In genomic region chr2:241357531-241357930, GRCh38 we compare ENCODE assay signal across 7 cellular contexts. TPM values are rescaled to one million over a fixed set of nuclear protein-coding genes. Genes with fewer than 3 reads are reported as not detected.
DNase-seq lines count a peak whose midpoint lies in the region; ATAC-seq and TF ChIP-seq lines count a peak whose summit lies in the region.

No MANE protein-coding gene starts in this region.

- no peak overlapping the region for H3K27ac ChIP-seq in OCI-LY7 (ENCODE audit: low read depth, low read length, poor library complexity, severe bottlenecking)
- no peak overlapping the region for H3K27ac ChIP-seq in psoas muscle

- H3K27me3 ChIP-seq in psoas muscle (ENCODE audit: insufficient read depth in 3 of 3, low read length in 2 of 3): no peaks in the 10 kb centered on the region

- no peaks in the 10 kb centered on the region for H3K9me2 ChIP-seq in OCI-LY7 (ENCODE audit: insufficient read depth, low read length)

- peaks cover 12 to 19% of the 10 kb centered on the region in 2 donors for H3K4me1 Mint-ChIP-seq in effector memory CD8-positive, alpha-beta T cell (ENCODE audit: low read depth in 2 of 2)

- peaks cover 35% of the 10 kb centered on the region; the same call in 1 of the 2 replicates for H3K79me2 ChIP-seq in OCI-LY7 (ENCODE audit: insufficient read depth, low read depth, low read length)

- H3K36me3 ChIP-seq in OCI-LY7 (ENCODE audit: insufficient read depth, low read length): peaks cover 26% of the 10 kb centered on the region
- peaks cover 0 to 22% of the 10 kb centered on the region in 2 donors for H3K36me3 ChIP-seq in psoas muscle (ENCODE audit: insufficient read depth in 1 of 2, low read depth in 1 of 2)

- POLR2A ChIA-PET in OCI-LY7 (lab: Charles Lee): interaction anchor here (1.6 to 2.0 kb wide), 3 partner anchors 18 to 40 kb away, joined by 4 to 11 read pairs (median 5); no protein-coding TSS in a partner anchor

- peak overlapping the region; percentile 98 for H3K4me3 ChIP-seq in GM08714 (ENCODE audit: low read length)
- H3K4me3 ChIP-seq in OCI-LY7 (ENCODE audit: low read depth, low read length, poor library complexity, severe bottlenecking): peak overlapping the region; percentile 98
- peak overlapping the region; percentile 75 for H3K4me3 ChIP-seq in psoas muscle

- H3K4me2 ChIP-seq in OCI-LY7 (ENCODE audit: low read length): peak overlapping the region; percentile 96

- no peaks in the 10 kb centered on the region for H3K9me3 Mint-ChIP-seq in effector memory CD8-positive, alpha-beta T cell

- H3K4me1 ChIP-seq in OCI-LY7 (ENCODE audit: insufficient read depth, low read length, poor library complexity, severe bottlenecking) (peaks cover 33% of the 10 kb centered on the region), psoas muscle (peaks cover 15% of the 10 kb centered on the region)

- H3K27ac Mint-ChIP-seq in effector memory CD8-positive, alpha-beta T cell: no peak overlapping the region

- TF ChIP-seq CTCF in OCI-LY7 (conservative IDR thresholded peaks at IDR 0.05; ENCODE audit: low read length) (no peak), psoas muscle (IDR thresholded peaks at IDR 0.05) (no peak)

- H3K27me3 Mint-ChIP-seq in effector memory CD8-positive, alpha-beta T cell: no peaks in the 10 kb centered on the region

- H3K9me3 ChIP-seq in OCI-LY7 (ENCODE audit: low read length) (no peaks in the 10 kb centered on the region), psoas muscle (no peaks in the 10 kb centered on the region)

- no TSS peak for BruUV-seq in OCI-LY7 (replicated peaks; lab: Mats Ljungman, UMichigan)

- H3K4me3 Mint-ChIP-seq in effector memory CD8-positive, alpha-beta T cell: peak overlapping the region; percentile 67 to 69

- peaks cover 20% of the 10 kb centered on the region for H3K36me3 Mint-ChIP-seq in effector memory CD8-positive, alpha-beta T cell (ENCODE audit: insufficient read depth)

- CTCF ChIA-PET in OCI-LY7 (lab: Charles Lee; ENCODE audit: unreplicated experiment): no interaction called here

- intact Hi-C loops in OCI-LY7 (cut with micrococcal nuclease; ENCODE audit: unreplicated experiment): loop anchor here (2.0 to 10.0 kb wide), 5 partner anchors 35 to 327 kb away; partner anchors contain the start of genes ATG4B, DTYMK, HDLBP and SEPTIN2
- intact Hi-C loops in psoas muscle (cut with DNase I): loop anchor here (5.0 kb wide), 2 partner anchors 40 to 150 kb away; partner anchors contain the start of genes HDLBP (in 1 of the 2), SEPTIN2 (in 1 of the 2) and STK25 (in 1 of the 2)

- ATAC-seq in effector memory CD8-positive, alpha-beta T cell (replicated peaks): no peak
- ATAC-seq in psoas muscle: no peak

- peaks cover 9% of the 10 kb centered on the region; the same call in 1 of the 2 replicates for H4K20me1 ChIP-seq in OCI-LY7 (ENCODE audit: insufficient read depth, low read length)

- no peak overlapping the region; the same call in 1 of the 2 replicates for H2AFZ ChIP-seq in OCI-LY7 (ENCODE audit: low read length)

- 43 to 58% (median 45%) methylated on average over 3 of the region's 3 CpGs for WGBS in psoas muscle, 3 donors

- DNase-seq in OCI-LY7 (ENCODE audit: low spot score) (peak; percentile 18), psoas muscle (no peak), NAMALWA (ENCODE audit: low spot score) (no peak), MV-4-11 (lab: John Stamatoyannopoulos, UW) (no peak), HuH-7 (ENCODE audit: low spot score) (no peak)
- no peak for DNase-seq in effector memory CD8-positive, alpha-beta T cell

RNA-seq across cellular contexts. Expression of gene FARP2, which starts 1.4 kb away (rescaled TPM):
- 23.2 and 33.6 TPM in 2 replicates for total RNA-seq in OCI-LY7 (2014; rRNA removed; shearing (Covaris generic))
- 47.9 and 52.7 TPM in 2 replicates for total RNA-seq in OCI-LY7 (2022)
- total RNA-seq in psoas muscle: 10 to 100 TPM; 17.4 to 18.4 (median 17.7) TPM
- 1 to 10 TPM; 5.8 to 8.4 (median 6.0) TPM for polyA plus RNA-seq in psoas muscle

RNA-seq across cellular contexts. Expression of gene SEPTIN2, which starts 41.8 kb away (rescaled TPM):
- total RNA-seq in OCI-LY7 (2014; rRNA removed; shearing (Covaris generic)): 198 and 222 TPM in 2 replicates
- 275 and 301 TPM in 2 replicates for total RNA-seq in OCI-LY7 (2022)
- total RNA-seq in psoas muscle: 100 to 1,000 TPM in 3 of 4 donors, 10 to 100 TPM in 1; 86.4 to 161 (median 126) TPM
- 100 to 1,000 TPM in 1 of 3 donors, 10 to 100 TPM in 2; 68.8 to 122 (median 90.0) TPM for polyA plus RNA-seq in psoas muscle

RNA-seq across cellular contexts. Expression of gene HDLBP, which starts 42.1 kb away (rescaled TPM):
- 155 and 176 TPM in 2 replicates for total RNA-seq in OCI-LY7 (2014; rRNA removed; shearing (Covaris generic))
- total RNA-seq in OCI-LY7 (2022): 148 and 170 TPM in 2 replicates
- total RNA-seq in psoas muscle: 100 to 1,000 TPM; 349 to 526 (median 469) TPM
- 100 to 1,000 TPM; 264 to 421 (median 283) TPM for polyA plus RNA-seq in psoas muscle
